2 cellular contexts compared by ENCODE assay signal in genomic region chr12:90128526-90128925, GRCh38.
TF ChIP-seq lines count a peak whose summit lies in the region.

No MANE protein-coding gene starts in this region.

TF ChIP-seq in A549, 52 proteins besides CTCF, POLR2A, EP300 and RAD21:
- no peak for TF ChIP-seq NFE2L2 (conservative IDR thresholded peaks at IDR 0.05; ENCODE audit: low read length)
- no peak for TF ChIP-seq TP53 (CRISPR knock-in tag; IDR thresholded peaks at IDR 0.05)
- no peak for TF ChIP-seq HDAC2 (IDR thresholded peaks at IDR 0.05)
- TF ChIP-seq CBX2 (IDR thresholded peaks at IDR 0.05; ENCODE audit: borderline replicate concordance, low read depth) = no peak
- no peak for TF ChIP-seq PHF8 (IDR thresholded peaks at IDR 0.05; ENCODE audit: borderline replicate concordance, low read depth)
- no peak for TF ChIP-seq RNF2 (IDR thresholded peaks at IDR 0.05; ENCODE audit: borderline replicate concordance, low read depth)

TF ChIP-seq in H1, 55 proteins besides CTCF, POLR2A, EP300 and RAD21:
- no peak for TF ChIP-seq RFX5 (IDR thresholded peaks at IDR 0.05; ENCODE audit: borderline replicate concordance, low read depth, low read length)
- TF ChIP-seq TAF1 (IDR thresholded peaks at IDR 0.05; ENCODE audit: low read depth, low read length) = no peak
- TF ChIP-seq BACH1 (IDR thresholded peaks at IDR 0.05; ENCODE audit: low read length) = no peak
- no peak for TF ChIP-seq SP2 (IDR thresholded peaks at IDR 0.05; ENCODE audit: low read length)
- no peak for TF ChIP-seq KDM4A (IDR thresholded peaks at IDR 0.05; ENCODE audit: low read depth, low read length, severe bottlenecking)
TF ChIP-seq in H1: peak in this region for 0.
